Comparison of ENCODE assay signal across 7 cellular contexts in the genomic region with DNA sequence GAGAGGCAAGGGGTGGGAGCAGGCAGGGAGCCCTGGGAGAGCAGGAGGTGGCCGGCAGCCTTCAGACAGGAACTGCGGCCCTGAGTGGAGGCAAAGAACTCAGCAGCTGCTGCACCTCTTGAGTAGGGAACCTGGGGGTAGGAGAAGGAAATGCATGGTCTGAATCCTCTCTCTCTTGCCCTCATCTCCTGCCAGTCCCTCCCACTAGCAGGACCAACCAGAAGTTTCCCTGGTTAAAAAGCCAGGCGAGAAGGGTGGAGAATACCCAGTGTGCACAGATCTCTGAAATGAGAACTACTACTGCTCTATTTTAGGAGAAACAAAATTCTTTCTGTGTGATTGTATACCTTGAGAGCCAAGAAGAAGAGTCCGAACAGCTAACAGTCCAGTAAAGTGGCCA. TPM values are rescaled to one million over a fixed set of nuclear protein-coding genes. Genes with fewer than 3 reads are reported as not detected.
A peak's percentile ranks its signal among the peaks of the same experiment; 100 is the strongest.
DNase-seq lines count a peak whose midpoint lies in the region; ATAC-seq and TF ChIP-seq lines count a peak whose summit lies in the region.

No MANE protein-coding gene starts in this region.

- ATAC-seq in left lung (peak; percentile 44), upper lobe of left lung (ENCODE audit: low FRiP score in 2 of 2) (peak in 1 of 2 donors; percentile 56), GM19035 (IDR thresholded peaks at IDR 0.05; ENCODE audit: unreplicated experiment) (no peak), GM19397 (IDR thresholded peaks at IDR 0.05; ENCODE audit: unreplicated experiment) (no peak), GM21390 (IDR thresholded peaks at IDR 0.05; ENCODE audit: unreplicated experiment) (no peak)

- no peak for TF ChIP-seq EP300 in upper lobe of left lung (IDR thresholded peaks at IDR 0.05)

- intact Hi-C loops in left lung (cut with DNase I), result loop anchor here in 1 of 2 donors (5.0 kb wide), 1 partner anchor 142 kb away; no protein-coding TSS in a partner anchor

- H3K36me3 ChIP-seq in left lung (peaks cover 0 to 9% of the 10 kb centered on the region in 2 donors), upper lobe of left lung (peaks cover 0 to 23% (median 0%) of the 10 kb centered on the region in 4 donors)

- TF ChIP-seq POLR2A in upper lobe of left lung (IDR thresholded peaks at IDR 0.05), result no peak

- no peaks in the 10 kb centered on the region for H3K27me3 ChIP-seq in left lung
- H3K27me3 ChIP-seq in upper lobe of left lung, result no peaks in the 10 kb centered on the region

- DNase-seq in NAMALWA (ENCODE audit: low spot score) (peak; percentile 25), cardiac fibroblast (ENCODE audit: low read depth in 2 of 2) (peak; percentile 50 to 71), left lung (no peak), upper lobe of left lung (no peak)

- H3K4me3 ChIP-seq in cardiac fibroblast (replicated peaks in 1 of 2; ENCODE audit: low read depth in 2 of 2, low read length in 2 of 2) (no peak overlapping the region), left lung (no peak overlapping the region), upper lobe of left lung (no peak overlapping the region)

- 37 to 57% methylated on average over 4 of the region's 4 CpGs for WGBS in upper lobe of left lung, 2 donors

- peak; percentile 29 for TF ChIP-seq CTCF in cardiac fibroblast (IDR thresholded peaks at IDR 0.05; ENCODE audit: low read depth, low read length)
- no peak for TF ChIP-seq CTCF in left lung (IDR thresholded peaks at IDR 0.05)
- TF ChIP-seq CTCF in upper lobe of left lung (IDR thresholded peaks at IDR 0.05), result peak in 1 of 6 experiments; percentile 42

- H3K9me3 ChIP-seq in left lung (no peaks in the 10 kb centered on the region), upper lobe of left lung (no peaks in the 10 kb centered on the region)

- H3K27ac ChIP-seq in left lung (peak overlapping the region; percentile 45 to 64), upper lobe of left lung (peak overlapping the region; percentile 70 to 79 (median 74))

- H3K4me1 ChIP-seq in left lung (peaks cover 6 to 53% of the 10 kb centered on the region in 2 donors), upper lobe of left lung (peaks cover 25 to 42% (median 40%) of the 10 kb centered on the region in 4 donors)

RNA-seq across cellular contexts. Expression of gene WRNIP1, which starts 25.4 kb away (rescaled TPM):
- 10 to 100 TPM; 34.9 to 37.4 TPM for total RNA-seq in left lung
- total RNA-seq in upper lobe of left lung, result 100 to 1,000 TPM in 1 of 6 donors, 10 to 100 TPM in 5; 38.7 to 101 (median 59.2) TPM

RNA-seq across cellular contexts. Expression of gene MYLK4, which starts 39.9 kb away (rescaled TPM):
- total RNA-seq in left lung, result 1 to 10 TPM in 1 of 2 donors, under 1 TPM in 1; 0.52 to 1.2 TPM
- 1 to 10 TPM in 5 of 6 donors, under 1 TPM in 1; 0.64 to 2.6 (median 1.2) TPM for total RNA-seq in upper lobe of left lung

RNA-seq across cellular contexts. Expression of gene SERPINB1, which starts 51.1 kb away (rescaled TPM):
- total RNA-seq in left lung, result 100 to 1,000 TPM in 1 of 2 donors, 10 to 100 TPM in 1; 82.2 to 121 TPM
- 100 to 1,000 TPM in 4 of 6 donors, 10 to 100 TPM in 2; 56.6 to 184 (median 102) TPM for total RNA-seq in upper lobe of left lung

Comparison
In these comparisons a context has a peak if more than half of its experiments do, and no peak if none do; other contexts are left out.
1. DNase-seq: peak in NAMALWA (single experiment) and cardiac fibroblast (2 of 2); none in left lung (0 of 2) and upper lobe of left lung (0 of 2).